Comparison of ENCODE assay signal across 1 cellular context in the genomic region with DNA sequence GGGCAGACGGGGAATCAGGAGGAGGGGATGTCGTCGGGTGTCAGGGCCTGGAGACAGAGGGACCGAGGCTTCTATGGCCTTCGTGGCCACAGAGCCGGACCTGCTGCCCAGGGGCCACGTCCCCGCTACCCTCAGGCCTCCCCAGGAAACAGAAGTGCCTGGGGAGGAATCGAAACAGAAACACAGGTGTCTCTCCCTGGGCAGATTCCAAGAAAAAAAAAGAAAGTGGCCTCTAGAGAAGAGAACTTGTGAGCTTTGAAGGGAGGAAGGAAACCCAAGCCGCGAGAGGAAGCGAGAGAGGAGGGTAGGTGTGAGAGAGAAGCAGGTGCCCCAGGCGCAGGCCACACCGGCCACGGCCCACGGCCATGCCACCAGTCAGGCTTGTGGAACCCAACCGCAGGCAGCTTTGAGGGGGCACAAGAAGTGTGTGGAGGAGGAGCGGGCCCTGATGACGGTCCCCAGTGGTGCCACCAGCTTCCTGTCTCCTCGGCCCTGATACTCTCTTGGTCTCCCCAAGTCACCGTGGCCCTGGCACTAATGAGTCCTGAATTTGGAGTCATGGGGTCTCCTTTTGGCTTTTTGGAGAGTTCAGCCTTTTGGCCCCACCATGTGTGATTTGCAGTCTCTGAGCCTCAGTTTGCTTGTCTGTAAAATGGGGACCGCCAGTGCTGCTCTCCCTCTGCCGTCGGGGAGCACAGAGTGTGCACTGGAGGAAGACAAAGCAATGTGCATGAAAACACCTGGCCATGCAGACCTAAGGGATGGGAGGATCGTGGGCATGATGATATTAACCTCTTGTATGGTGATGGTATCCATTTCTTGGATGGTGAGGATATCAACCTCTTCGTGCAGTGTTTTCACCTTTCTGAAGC.
TF ChIP-seq lines count a peak whose summit lies in the region.

No MANE protein-coding gene starts in this region.

TF ChIP-seq in HepG2, 621 proteins besides CTCF, POLR2A, EP300 and RAD21:
- TF ChIP-seq JUND (CRISPR knock-in tag; IDR thresholded peaks at IDR 0.05) (no peak), ZNF629 (CRISPR knock-in tag; conservative IDR thresholded peaks at IDR 0.05) (peak; percentile 68; the same call in 1 of the 2 replicates)
